ENCODE assay signal across 8 cellular contexts in the genomic region with DNA sequence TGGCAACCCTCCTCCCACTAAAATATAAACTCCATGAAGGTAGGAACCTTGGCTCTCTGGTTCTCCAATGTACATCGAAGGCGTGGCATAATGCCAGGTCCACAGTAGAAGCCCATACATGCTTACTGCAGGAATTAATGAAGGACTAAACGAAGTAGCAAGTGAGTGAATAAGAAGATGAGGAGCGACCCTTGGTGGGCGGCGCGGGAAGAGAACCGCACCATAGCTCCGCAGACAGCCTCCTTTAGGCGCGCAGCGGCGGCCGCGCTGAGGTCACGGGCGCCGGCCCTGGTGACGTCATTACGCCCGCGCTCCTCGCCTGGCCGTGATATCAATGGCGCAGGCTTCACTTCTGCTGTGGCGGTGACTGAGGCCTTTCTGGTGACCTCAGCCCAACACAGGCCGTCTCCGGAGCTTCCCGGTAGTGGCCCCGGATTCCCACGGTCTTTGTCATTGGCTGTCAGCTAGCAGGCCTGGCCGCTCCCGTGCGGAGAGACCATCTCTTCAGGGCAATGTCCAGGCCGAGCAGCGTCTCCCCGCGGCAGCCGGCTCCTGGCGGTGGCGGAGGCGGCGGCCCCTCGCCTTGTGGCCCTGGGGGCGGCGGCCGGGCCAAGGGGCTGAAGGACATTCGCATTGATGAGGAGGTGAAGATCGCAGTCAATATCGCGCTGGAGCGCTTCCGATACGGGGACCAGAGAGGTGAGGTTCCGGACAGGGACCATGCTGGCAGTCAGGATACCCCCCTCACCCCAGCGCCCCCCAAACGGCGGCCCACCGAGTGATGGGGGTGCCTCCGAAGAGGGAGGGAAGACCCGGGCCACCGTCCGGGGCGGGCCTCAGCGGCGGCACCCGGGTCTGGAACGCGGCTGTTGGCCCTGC. TPM values are rescaled to one million over a fixed set of nuclear protein-coding genes. Genes with fewer than 3 reads are reported as not detected.
A peak's percentile ranks its signal among the peaks of the same experiment; 100 is the strongest.
DNase-seq lines count a peak whose midpoint lies in the region; ATAC-seq and TF ChIP-seq lines count a peak whose summit lies in the region.

A gene (plus strand): TSS at position 311 of the 879 bp plus-strand sequence. CDS start 202 bp downstream, at position 513.

- ATAC-seq in HG03432 (IDR thresholded peaks at IDR 0.05; ENCODE audit: unreplicated experiment) (peak; percentile 99), left colon (peak; percentile 96)

- H3K36me3 ChIP-seq in BE2C (peaks cover 2% of the 10 kb centered on the region; the same call in 1 of the 2 replicates), colonic mucosa (no peaks in the 10 kb centered on the region)

- peak; percentile 52 for TF ChIP-seq CTCF in BE2C (IDR thresholded peaks at IDR 0.05; ENCODE audit: low read depth, low read length)
- no peak for TF ChIP-seq CTCF in colonic mucosa (IDR thresholded peaks at IDR 0.05)

- H3K4me3 ChIP-seq in BE2C (ENCODE audit: low read depth, low read length) (peak within 1 kb of the TSS; percentile 80), colonic mucosa (peak within 1 kb of the TSS; percentile 96)

- peak; percentile 88 for TF ChIP-seq POLR2A in GM19099 (IDR thresholded peaks at IDR 0.05; ENCODE audit: extremely low read depth, insufficient read length, low read depth)

- H3K4me1 ChIP-seq in BE2C (no peaks in the 10 kb centered on the region; the same call in 1 of the 2 replicates), colonic mucosa (no peaks in the 10 kb centered on the region)

- intact Hi-C loops in colonic mucosa (cut with DNase I): loop anchor here (5.0 to 10.0 kb wide), 2 partner anchors 131 to 519 kb away; no protein-coding TSS in a partner anchor
- intact Hi-C loops in left colon (cut with DNase I, micrococcal nuclease): loop anchor here in 1 of 2 donors (5.0 to 10.0 kb wide), 2 partner anchors 139 to 516 kb away; no protein-coding TSS in a partner anchor

- no peaks in the 10 kb centered on the region for H3K9me3 ChIP-seq in BE2C
- H3K9me3 ChIP-seq in colonic mucosa: no peaks in the 10 kb centered on the region

- no peaks in the 10 kb centered on the region for H3K27me3 ChIP-seq in BE2C
- H3K27me3 ChIP-seq in colonic mucosa: no peaks in the 10 kb centered on the region

- H3K9ac ChIP-seq in colonic mucosa (ENCODE audit: low read depth in 2 of 2, low read length in 2 of 2): peak within 1 kb of the TSS; percentile 75 to 99

- peak within 1 kb of the TSS; percentile 82 for H3K27ac ChIP-seq in colonic mucosa

- DNase-seq in BE2C (peak; percentile 94), NCI-H510A treated with DMSO at 0.1 percent for 48 hours (lab: John Stamatoyannopoulos, UW) (peak; percentile 59), colonic mucosa (peak; percentile 83), left colon (peak; percentile 83 to 90)
- peak; percentile 92 for DNase-seq in activated CD4-positive, alpha-beta T cell treated with anti-CD3 and anti-CD28 coated beads for 48 hours
- DNase-seq in stimulated activated CD4-positive, alpha-beta T cell treated with anti-CD3 and anti-CD28 coated beads, Interleukin-2, amount 100 ng/mL, for 24 hours: peak; percentile 88 to 90

RNA-seq across cellular contexts. Expression of the gene that starts here (rescaled TPM):
- polyA plus RNA-seq in BE2C (2012; ENCODE audit: insufficient read depth, insufficient read length, low read depth): 11.8 TPM
- total RNA-seq in colonic mucosa: 10 to 100 TPM; 22.6 to 22.8 TPM
- total RNA-seq in left colon: 10 to 100 TPM; 22.3 to 23.2 TPM

Comparison
In these comparisons a context has a peak if more than half of its experiments do, and no peak if none do; other contexts are left out.
1. Peak in every context shown above with its lines: DNase-seq, ATAC-seq, H3K4me3 ChIP-seq and H3K27ac ChIP-seq.